23 cellular contexts compared by ENCODE assay signal in genomic region chr6:117536317-117536716, GRCh38. TPM values are rescaled to one million over a fixed set of nuclear protein-coding genes. Genes with fewer than 3 reads are reported as not detected.
DNase-seq lines count a peak whose midpoint lies in the region; ATAC-seq and TF ChIP-seq lines count a peak whose summit lies in the region.
"Had no signal": no experiment of that assay in that cellular context is flagged by ENCODE, and none has a peak within 500 bp of the region (broad histone marks: within the 10 kb centered on the region; RNA-seq: fewer than 3 reads in every experiment).

No MANE protein-coding gene starts in this region.

- H3K27me3 ChIP-seq in breast epithelium = no peaks in the 10 kb centered on the region
- H3K27me3 ChIP-seq: BLaER1, esophagus squamous epithelium, heart right ventricle, MG63, suprapubic skin had no signal

- H3K4me3 ChIP-seq in breast epithelium = no peak overlapping the region
- H3K4me3 ChIP-seq: BLaER1, esophagus squamous epithelium, heart right ventricle, MG63, suprapubic skin had no signal

- intact Hi-C loops in MCF 10A (cut with micrococcal nuclease) = no loop called here
- intact Hi-C loops in breast epithelium (cut with DNase I; ENCODE audit: low total_unique reads) = no loop called here
- intact Hi-C loops in activated T-helper 2 cell treated with anti-CD3 and anti-CD28 coated beads, Interferon-gamma antibody, Interleukin-2, Interleukin-4, amounts not matched to agents 10 μg/mL and 5 μg/mL and 100 μg/mL, durations not matched to agents 14 hours and 24 hours and 36 hours (cut with micrococcal nuclease) = no loop called here

- no peaks in the 10 kb centered on the region for H3K36me3 ChIP-seq in breast epithelium
- H3K36me3 ChIP-seq: BLaER1 had no signal

- POLR2A ChIA-PET in MCF 10A (lab: Yijun Ruan, JAX) = interaction anchor here (1.0 kb wide), 1 partner anchor 24 kb away, joined by 3 read pairs; no protein-coding TSS in a partner anchor

- H3K36me3 Mint-ChIP-seq in MCF 10A (ENCODE audit: insufficient read depth, unreplicated experiment) = peaks cover 36% of the 10 kb centered on the region
- peaks cover 19% of the 10 kb centered on the region for H3K36me3 Mint-ChIP-seq in activated T-helper 2 cell treated with anti-CD3 and anti-CD28 coated beads, Interferon-gamma antibody, Interleukin-2, Interleukin-4, amounts not matched to agents 10 μg/mL and 5 μg/mL and 100 μg/mL, durations not matched to agents 14 hours and 24 hours and 36 hours (ENCODE audit: low read depth)
- H3K36me3 Mint-ChIP-seq in activated T-cell treated with anti-CD3 and anti-CD28 coated beads, Interleukin-2, amount 50 U/mL, for 4 hours (ENCODE audit: insufficient read depth) = peaks cover 2% of the 10 kb centered on the region
- H3K36me3 Mint-ChIP-seq: memory B cell, T-cell had no signal

- H3K4me1 Mint-ChIP-seq in MCF 10A (ENCODE audit: insufficient read depth, unreplicated experiment) = peaks cover 26% of the 10 kb centered on the region
- no peaks in the 10 kb centered on the region for H3K4me1 Mint-ChIP-seq in activated T-helper 2 cell treated with anti-CD3 and anti-CD28 coated beads, Interferon-gamma antibody, Interleukin-2, Interleukin-4, amounts not matched to agents 10 μg/mL and 5 μg/mL and 100 μg/mL, durations not matched to agents 14 hours and 24 hours and 36 hours (ENCODE audit: low read depth)
- no peaks in the 10 kb centered on the region for H3K4me1 Mint-ChIP-seq in activated T-cell treated with anti-CD3 and anti-CD28 coated beads, Interleukin-2, amount 50 U/mL, for 4 hours (ENCODE audit: low read depth)
- H3K4me1 Mint-ChIP-seq: activated naive CD4-positive, alpha-beta T cell treated with anti-CD3 and anti-CD28 coated beads, Interleukin-2, amount 50 U/mL, for 24 hours; memory B cell; neural crest cell; T-cell had no signal

- DNase-seq in MCF 10A (ENCODE audit: unreplicated experiment) = no peak
- no peak for DNase-seq in breast epithelium (ENCODE audit: low spot score in 2 of 2)
- peak; percentile 82 for DNase-seq in amniotic epithelial cell (ENCODE audit: low read depth)
- DNase-seq in glomerular visceral epithelial cell (ENCODE audit: extremely low spot score) = peak; percentile 47
- no peak for DNase-seq in NCI-H526 treated with DMSO at 0.1 percent for 48 hours (lab: John Stamatoyannopoulos, UW)
- DNase-seq in activated T-helper 2 cell treated with anti-CD3 and anti-CD28 coated beads, Interferon-gamma antibody, Interleukin-2, Interleukin-4, amounts not matched to agents 10 μg/mL and 5 μg/mL and 100 μg/mL, durations not matched to agents 14 hours and 24 hours and 36 hours (ENCODE audit: low spot score) = no peak
- no peak for DNase-seq in activated T-cell treated with anti-CD3 and anti-CD28 coated beads, Interleukin-2, amount 50 U/mL, for 4 hours
- no peak for DNase-seq in GM10266 (ENCODE audit: extremely low spot score)
- DNase-seq: activated T-cell treated with anti-CD3 and anti-CD28 coated beads for 4 hours; esophagus squamous epithelium; GF-D8; heart right ventricle; MG63; NCI-H1694 treated with DMSO at 0.1 percent for 48 hours; NCI-H2227 treated with DMSO at 0.1 percent for 48 hours; stimulated activated CD4-positive, alpha-beta T cell treated with anti-CD3 and anti-CD28 coated beads, Interleukin-12 subunit alpha, Interleukin-12 subunit beta, amount 100 ng/mL, for 4 hours; T-cell had no signal

- CTCF ChIA-PET in MCF 10A (lab: Yijun Ruan, JAX) = interaction anchor here (0.7 to 1.5 kb wide), 2 partner anchors 86 to 1316 kb away, joined by 3 to 5 read pairs; no protein-coding TSS in a partner anchor

- no peaks in the 10 kb centered on the region for H3K4me1 ChIP-seq in breast epithelium
- H3K4me1 ChIP-seq: suprapubic skin had no signal

- no peaks in the 10 kb centered on the region for H3K27me3 Mint-ChIP-seq in MCF 10A (ENCODE audit: insufficient read depth, unreplicated experiment)
- H3K27me3 Mint-ChIP-seq in activated T-helper 2 cell treated with anti-CD3 and anti-CD28 coated beads, Interferon-gamma antibody, Interleukin-2, Interleukin-4, amounts not matched to agents 10 μg/mL and 5 μg/mL and 100 μg/mL, durations not matched to agents 14 hours and 24 hours and 36 hours (ENCODE audit: low read depth) = peaks cover 6% of the 10 kb centered on the region
- H3K27me3 Mint-ChIP-seq in activated T-cell treated with anti-CD3 and anti-CD28 coated beads, Interleukin-2, amount 50 U/mL, for 4 hours (ENCODE audit: low read depth) = peaks cover 9% of the 10 kb centered on the region

- ATAC-seq in activated T-cell treated with anti-CD3 and anti-CD28 coated beads, Interleukin-2, amount 50 U/mL, for 4 hours = no peak
- ATAC-seq: heart right ventricle, T-cell had no signal

- TF ChIP-seq CTCF in MCF 10A (IDR thresholded peaks at IDR 0.05; ENCODE audit: unreplicated experiment) (no peak), breast epithelium (IDR thresholded peaks at IDR 0.05) (no peak), GM10266 (IDR thresholded peaks at IDR 0.05; ENCODE audit: control insufficient read depth, insufficient read depth, low read depth, missing control alignments) (no peak)

- H3K9me3 Mint-ChIP-seq in MCF 10A (ENCODE audit: unreplicated experiment) = no peaks in the 10 kb centered on the region
- H3K9me3 Mint-ChIP-seq in activated T-helper 2 cell treated with anti-CD3 and anti-CD28 coated beads, Interferon-gamma antibody, Interleukin-2, Interleukin-4, amounts not matched to agents 10 μg/mL and 5 μg/mL and 100 μg/mL, durations not matched to agents 14 hours and 24 hours and 36 hours = no peaks in the 10 kb centered on the region
- H3K9me3 Mint-ChIP-seq in activated T-cell treated with anti-CD3 and anti-CD28 coated beads, Interleukin-2, amount 50 U/mL, for 4 hours = no peaks in the 10 kb centered on the region
- H3K9me3 Mint-ChIP-seq: activated naive CD4-positive, alpha-beta T cell treated with anti-CD3 and anti-CD28 coated beads, Interleukin-2, amount 50 U/mL, for 24 hours; memory B cell; neural crest cell; T-cell had no signal

- H3K27ac Mint-ChIP-seq in MCF 10A (ENCODE audit: low read depth, unreplicated experiment) = peak overlapping the region; percentile 82
- no peak overlapping the region for H3K27ac Mint-ChIP-seq in activated T-helper 2 cell treated with anti-CD3 and anti-CD28 coated beads, Interferon-gamma antibody, Interleukin-2, Interleukin-4, amounts not matched to agents 10 μg/mL and 5 μg/mL and 100 μg/mL, durations not matched to agents 14 hours and 24 hours and 36 hours
- H3K27ac Mint-ChIP-seq: activated naive CD4-positive, alpha-beta T cell treated with anti-CD3 and anti-CD28 coated beads, Interleukin-2, amount 50 U/mL, for 24 hours; memory B cell; T-cell had no signal

- no TSS peak for BruUV-seq in MCF 10A (replicated peaks; lab: Mats Ljungman, UMichigan)

- H3K27ac ChIP-seq in breast epithelium = no peak overlapping the region
- H3K27ac ChIP-seq: 22Rv1, BLaER1, esophagus squamous epithelium, suprapubic skin had no signal

- no peak for TF ChIP-seq POLR2A in breast epithelium (IDR thresholded peaks at IDR 0.05)

- no peaks in the 10 kb centered on the region for H3K9me3 ChIP-seq in breast epithelium
- H3K9me3 ChIP-seq: BLaER1, esophagus squamous epithelium, heart right ventricle, MG63, suprapubic skin had no signal

- H3K4me3 Mint-ChIP-seq in MCF 10A (ENCODE audit: unreplicated experiment) = no peak overlapping the region
- H3K4me3 Mint-ChIP-seq in activated T-helper 2 cell treated with anti-CD3 and anti-CD28 coated beads, Interferon-gamma antibody, Interleukin-2, Interleukin-4, amounts not matched to agents 10 μg/mL and 5 μg/mL and 100 μg/mL, durations not matched to agents 14 hours and 24 hours and 36 hours (ENCODE audit: low read depth) = no peak overlapping the region
- H3K4me3 Mint-ChIP-seq in activated T-cell treated with anti-CD3 and anti-CD28 coated beads, Interleukin-2, amount 50 U/mL, for 4 hours = no peak overlapping the region
- H3K4me3 Mint-ChIP-seq: activated naive CD4-positive, alpha-beta T cell treated with anti-CD3 and anti-CD28 coated beads, Interleukin-2, amount 50 U/mL, for 24 hours; memory B cell; neural crest cell; T-cell had no signal

RNA-seq across cellular contexts. Expression of gene DCBLD1, which starts 53.8 kb away (rescaled TPM):
- total RNA-seq in MCF 10A (2022) (25.4 and 26.8 TPM in 2 replicates), breast epithelium (10 to 100 TPM; 10.4 to 16.0 (median 11.8) TPM)
- 4.0 and 7.5 TPM in 2 replicates for total RNA-seq in activated T-helper 2 cell treated with anti-CD3 and anti-CD28 coated beads, Interferon-gamma antibody, Interleukin-2, Interleukin-4, amounts not matched to agents 10 μg/mL and 5 μg/mL and 100 μg/mL, durations not matched to agents 14 hours and 24 hours and 36 hours
- 1 to 10 TPM; 1.5 to 1.9 (median 1.5) TPM for total RNA-seq in activated T-cell treated with anti-CD3 and anti-CD28 coated beads, Interleukin-2, amount 50 U/mL, for 4 hours

Comparison
In these comparisons a context has a peak if more than half of its experiments do, and no peak if none do; other contexts are left out.
1. DNase-seq: peak in amniotic epithelial cell (single experiment) and glomerular visceral epithelial cell (single experiment); none in MCF 10A (single experiment), breast epithelium (0 of 2), NCI-H526 treated with DMSO at 0.1 percent for 48 hours (single experiment), activated T-helper 2 cell treated with anti-CD3 and anti-CD28 coated beads, Interferon-gamma antibody, Interleukin-2, Interleukin-4, amounts not matched to agents 10 μg/mL and 5 μg/mL and 100 μg/mL, durations not matched to agents 14 hours and 24 hours and 36 hours (single experiment), activated T-cell treated with anti-CD3 and anti-CD28 coated beads, Interleukin-2, amount 50 U/mL, for 4 hours (single experiment) and GM10266 (single experiment).